In genomic region chr20:34475979-34476736, GRCh38 we compare ENCODE assay signal across 1 cellular context.
TF ChIP-seq lines count a peak whose summit lies in the region.

No MANE protein-coding gene starts in this region.

TF ChIP-seq in HepG2, 621 proteins besides CTCF, POLR2A, EP300 and RAD21 (continued from another document and continues in another):
- TF ChIP-seq ARID4A (CRISPR knock-in tag; IDR thresholded peaks at IDR 0.05; ENCODE audit: borderline replicate concordance) (peak; percentile 64; the same call in 1 of the 2 replicates), ARID5B (CRISPR knock-in tag; IDR thresholded peaks at IDR 0.05) (peak; percentile 28; the same call in 1 of the 2 replicates), MEIS2 (CRISPR knock-in tag; IDR thresholded peaks at IDR 0.05) (0 out of 2 replicates have a peak, but pooled peaks have one; percentile 56), ZFP91 (CRISPR knock-in tag; IDR thresholded peaks at IDR 0.05; ENCODE audit: borderline replicate concordance) (peak; percentile 58), SMYD3 (CRISPR knock-in tag; IDR thresholded peaks at IDR 0.05) (no peak), NFKBIZ (CRISPR knock-in tag; IDR thresholded peaks at IDR 0.05) (0 out of 2 replicates have a peak, but pooled peaks have one; percentile 16), CEBPG (CRISPR knock-in tag; IDR thresholded peaks at IDR 0.05) (no peak), PHF5A (CRISPR knock-in tag; IDR thresholded peaks at IDR 0.05; ENCODE audit: low read depth, unreplicated experiment) (peak; percentile 43), RFX5 (IDR thresholded peaks at IDR 0.05; ENCODE audit: low read depth, low read length) (no peak; the same call in 1 of the 2 replicates), CHCHD3 (CRISPR knock-in tag; IDR thresholded peaks at IDR 0.05) (no peak), IKZF4 (CRISPR knock-in tag; IDR thresholded peaks at IDR 0.05; ENCODE audit: borderline replicate concordance, low read depth, not compliant biosample characterization) (no peak), ZNF580 (CRISPR knock-in tag; IDR thresholded peaks at IDR 0.05; ENCODE audit: borderline replicate concordance, low read depth) (no peak), NFYB (CRISPR knock-in tag; IDR thresholded peaks at IDR 0.05) (no peak), IRF2 (CRISPR knock-in tag; IDR thresholded peaks at IDR 0.05) (no peak), ZFP41 (CRISPR knock-in tag; IDR thresholded peaks at IDR 0.05; ENCODE audit: borderline replicate concordance) (no peak), GPN1 (CRISPR knock-in tag; IDR thresholded peaks at IDR 0.05; ENCODE audit: borderline replicate concordance) (no peak), ZBED4 (CRISPR knock-in tag; IDR thresholded peaks at IDR 0.05; ENCODE audit: borderline replicate concordance) (peak; percentile 62; the same call in 1 of the 2 replicates), RFX3 (CRISPR knock-in tag; IDR thresholded peaks at IDR 0.05) (no peak), ZNF576 (CRISPR knock-in tag; IDR thresholded peaks at IDR 0.05) (no peak), ZNF766 (CRISPR knock-in tag; IDR thresholded peaks at IDR 0.05; ENCODE audit: borderline replicate concordance) (peak; percentile 32; the same call in 1 of the 2 replicates), ZNF784 (CRISPR knock-in tag; IDR thresholded peaks at IDR 0.05; ENCODE audit: borderline replicate concordance) (no peak), ZFP36L1 (CRISPR knock-in tag; IDR thresholded peaks at IDR 0.05) (no peak), SAP130 (CRISPR knock-in tag; IDR thresholded peaks at IDR 0.05; ENCODE audit: low read depth) (peak; percentile 62; the same call in 1 of the 2 replicates), ZNF335 (CRISPR knock-in tag; IDR thresholded peaks at IDR 0.05) (no peak), MIXL1 (CRISPR knock-in tag; IDR thresholded peaks at IDR 0.05) (no peak), ZNF550 (CRISPR knock-in tag; IDR thresholded peaks at IDR 0.05; ENCODE audit: borderline replicate concordance) (no peak), SIN3A (IDR thresholded peaks at IDR 0.05; ENCODE audit: borderline replicate concordance, low read depth, low read length) (0 out of 2 replicates have a peak, but pooled peaks have one; percentile 43), ZNF496 (CRISPR knock-in tag; IDR thresholded peaks at IDR 0.05; ENCODE audit: insufficient replicate concordance) (no peak), ZBTB46 (CRISPR knock-in tag; IDR thresholded peaks at IDR 0.05; ENCODE audit: borderline replicate concordance) (no peak), HNRNPLL (IDR thresholded peaks at IDR 0.05; ENCODE audit: low read depth, low read length, poor library complexity, severe bottlenecking) (peak; percentile 58), NCOA5 (CRISPR knock-in tag; IDR thresholded peaks at IDR 0.05) (no peak), HOXD1 (CRISPR knock-in tag; IDR thresholded peaks at IDR 0.05) (no peak), HINFP (CRISPR knock-in tag; IDR thresholded peaks at IDR 0.05; ENCODE audit: low read depth) (0 out of 2 replicates have a peak, but pooled peaks have one; percentile 68)
